In the genomic region with DNA sequence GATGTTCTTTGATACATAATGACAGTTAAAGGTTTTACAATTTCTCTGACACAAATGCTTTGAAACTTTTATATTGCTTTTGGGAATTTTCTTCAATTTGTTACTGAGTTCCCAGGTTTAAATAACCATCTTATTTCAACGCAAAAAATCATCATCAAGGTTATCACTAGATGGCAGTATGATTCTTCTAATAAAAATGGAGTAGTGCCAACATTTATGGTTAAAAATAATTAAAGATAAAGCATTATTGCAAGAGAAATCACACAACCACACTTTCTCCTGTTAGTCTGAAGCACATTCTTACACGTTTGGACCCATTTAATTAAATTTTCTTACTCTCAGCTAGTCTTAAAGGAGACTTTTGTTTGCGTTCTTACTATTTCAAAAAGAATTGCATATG, we compare ENCODE assay signal across 16 cellular contexts.
DNase-seq lines count a peak whose midpoint lies in the region; ATAC-seq and TF ChIP-seq lines count a peak whose summit lies in the region.
"Had no signal": no experiment of that assay in that cellular context is flagged by ENCODE, and none has a peak within 500 bp of the region (broad histone marks: within the 10 kb centered on the region; RNA-seq: fewer than 3 reads in every experiment).

No MANE protein-coding gene starts in this region.

- H3K9me3 ChIP-seq in OCI-LY7 (ENCODE audit: low read length) (no peaks in the 10 kb centered on the region), hepatocyte (ENCODE audit: low read depth) (no peaks in the 10 kb centered on the region)
- H3K9me3 ChIP-seq: BLaER1, MG63, sigmoid colon, thoracic aorta had no signal

- no peaks in the 10 kb centered on the region for H3K79me2 ChIP-seq in OCI-LY7 (ENCODE audit: insufficient read depth, low read depth, low read length)
- H3K79me2 ChIP-seq in hepatocyte = no peaks in the 10 kb centered on the region

- POLR2A ChIA-PET in OCI-LY7 (lab: Charles Lee) = no interaction called here

- H3K27ac ChIP-seq in 22Rv1 (no peak overlapping the region), OCI-LY7 (ENCODE audit: low read depth, low read length, poor library complexity, severe bottlenecking) (no peak overlapping the region), hepatocyte (no peak overlapping the region)
- H3K27ac ChIP-seq: BLaER1, sigmoid colon, thoracic aorta had no signal

- no peaks in the 10 kb centered on the region for H3K4me1 ChIP-seq in OCI-LY7 (ENCODE audit: insufficient read depth, low read length, poor library complexity, severe bottlenecking)
- H3K4me1 ChIP-seq in hepatocyte (ENCODE audit: insufficient read depth) = peaks cover 6% of the 10 kb centered on the region
- H3K4me1 ChIP-seq: BLaER1, sigmoid colon had no signal

- no peaks in the 10 kb centered on the region for H4K20me1 ChIP-seq in OCI-LY7 (ENCODE audit: insufficient read depth, low read length)
- no peaks in the 10 kb centered on the region for H4K20me1 ChIP-seq in hepatocyte (ENCODE audit: insufficient read depth, poor library complexity, severe bottlenecking)
- H4K20me1 ChIP-seq: BLaER1 had no signal

- H3K9me2 ChIP-seq in OCI-LY7 (ENCODE audit: insufficient read depth, low read length) (no peaks in the 10 kb centered on the region), hepatocyte (replicated peaks; ENCODE audit: insufficient read depth) (no peaks in the 10 kb centered on the region)

- H2AFZ ChIP-seq in OCI-LY7 (ENCODE audit: low read length) (no peak overlapping the region), hepatocyte (peak overlapping the region; percentile 22)

- BruUV-seq in OCI-LY7 (replicated peaks; lab: Mats Ljungman, UMichigan) = no TSS peak

- DNase-seq in GM13977 (ENCODE audit: low spot score) (no peak), OCI-LY7 (ENCODE audit: low spot score) (no peak), hepatocyte (ENCODE audit: low spot score) (peak; percentile 16), iPS-NIHi7 (ENCODE audit: extremely low spot score) (no peak), RPMI8226 (no peak)
- DNase-seq: activated T-cell treated with anti-CD3 and anti-CD28 coated beads for 4 hours, anterior cingulate cortex, hippocampal formation, MG63, sigmoid colon had no signal

- CTCF ChIA-PET in OCI-LY7 (lab: Charles Lee; ENCODE audit: unreplicated experiment) = no interaction called here

- intact Hi-C loops in OCI-LY7 (cut with micrococcal nuclease; ENCODE audit: unreplicated experiment) = no loop called here

- ATAC-seq in GM19455 (IDR thresholded peaks at IDR 0.05; ENCODE audit: unreplicated experiment) = no peak
- ATAC-seq in HG03045 (IDR thresholded peaks at IDR 0.05; ENCODE audit: unreplicated experiment) = no peak
- ATAC-seq: HCT116 had no signal

- H3K27me3 ChIP-seq in hepatocyte = no peaks in the 10 kb centered on the region
- H3K27me3 ChIP-seq: MG63, sigmoid colon had no signal

- H3K36me3 ChIP-seq in OCI-LY7 (ENCODE audit: insufficient read depth, low read length) (no peaks in the 10 kb centered on the region), hepatocyte (replicated peaks; ENCODE audit: insufficient read depth, low read depth) (no peaks in the 10 kb centered on the region)
- H3K36me3 ChIP-seq: BLaER1, MG63, sigmoid colon, thoracic aorta had no signal

- WGBS in hepatocyte (ENCODE audit: low lambda C conversion rate, missing lambda C conversion rate) = 30% methylated on average over 3 of the region's 3 CpGs

- H3K4me3 ChIP-seq in OCI-LY7 (ENCODE audit: low read depth, low read length, poor library complexity, severe bottlenecking) = no peak overlapping the region
- H3K4me3 ChIP-seq in hepatocyte = no peak overlapping the region
- H3K4me3 ChIP-seq: BLaER1, MG63, sigmoid colon, thoracic aorta had no signal

- in situ Hi-C loops in GM13977 (cut with MboI; ENCODE audit: low pct_unique_long_range_greater_than_20kb, low sequenced_read_pairs, unreplicated experiment) = no loop called here

- H3K4me2 ChIP-seq in OCI-LY7 (ENCODE audit: low read length) (no peak overlapping the region), hepatocyte (peak overlapping the region; percentile 33)
- H3K4me2 ChIP-seq: BLaER1 had no signal

- TF ChIP-seq CTCF in 22Rv1 (IDR thresholded peaks at IDR 0.05) (peak; percentile 33), GM13977 (IDR thresholded peaks at IDR 0.05; ENCODE audit: extremely low read depth, insufficient read depth, missing control alignments) (peak; percentile 34), OCI-LY7 (conservative IDR thresholded peaks at IDR 0.05; ENCODE audit: low read length) (peak; percentile 62), hepatocyte (IDR thresholded peaks at IDR 0.05; ENCODE audit: poor library complexity) (peak; percentile 55)
